Comparison of ENCODE assay signal across 29 cellular contexts in the genomic region with DNA sequence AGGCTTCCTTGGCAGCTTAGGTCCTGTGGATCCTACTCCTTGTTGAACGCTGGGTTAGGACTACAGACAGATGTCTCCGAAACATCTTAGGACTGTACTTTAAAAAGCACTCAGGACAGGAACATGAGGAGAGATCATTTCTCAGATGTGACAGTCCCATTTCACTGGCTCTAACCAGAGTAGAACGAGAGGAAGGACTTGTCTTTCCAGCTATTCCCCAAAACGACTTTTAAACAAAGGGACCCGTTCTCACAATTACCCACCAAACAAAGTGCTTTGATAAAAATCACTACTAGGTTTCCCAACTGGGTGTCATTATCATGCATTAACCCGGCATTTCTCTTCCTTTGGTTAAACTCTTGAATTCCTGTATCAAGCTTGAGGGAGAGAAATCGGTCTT.
"Had no signal": no experiment of that assay in that cellular context is flagged by ENCODE, and none has a peak within 500 bp of the region (broad histone marks: within the 10 kb centered on the region; RNA-seq: fewer than 3 reads in every experiment).

No MANE protein-coding gene starts in this region.

- H3K27ac ChIP-seq: ascending aorta, breast epithelium, SJCRH30, SK-N-MC, WERI-Rb-1 had no signal

- DNase-seq: activated CD4-positive, alpha-beta T cell treated with anti-CD3 and anti-CD28 coated beads, Interleukin-2, amount 10 ng/mL, durations not matched to agents 24 days and 14 days; activated CD4-positive, alpha-beta T cell treated with anti-CD3 and anti-CD28 coated beads, Interleukin-2, amount 50 U/mL, for 4 hours; activated CD8-positive, alpha-beta T cell treated with anti-CD3 and anti-CD28 coated beads for 36 hours; activated effector memory CD4-positive, alpha-beta T cell treated with anti-CD3 and anti-CD28 coated beads, Interleukin-2, amount 50 U/mL, for 16 hours; activated naive CD4-positive, alpha-beta T cell; activated naive CD4-positive, alpha-beta T cell treated with anti-CD3 and anti-CD28 coated beads, Interleukin-2, amount 50 U/mL, for 16 hours; activated naive CD8-positive, alpha-beta T cell treated with anti-CD3 and anti-CD28 coated beads for 36 hours; activated T-cell treated with anti-CD3 and anti-CD28 coated beads, Interleukin-2, amount 50 U/mL, for 1 hour; activated T-cell treated with anti-CD3 and anti-CD28 coated beads, Interleukin-2, amount 50 U/mL, for 72 hours; cerebellar nuclear complex; Karpas-422; KBM-7; NCI-H1105; NCI-H1417 treated with DMSO at 0.1 percent for 48 hours; NCI-H187 treated with DMSO at 0.1 percent for 48 hours; NCI-H2081; NCI-H226; NCI-H446 treated with DMSO at 0.1 percent for 48 hours; NCI-H524 treated with DMSO at 0.1 percent for 48 hours; SHP77; SJCRH30; T-cell; T-helper 17 cell; WERI-Rb-1 had no signal

- H3K36me3 ChIP-seq: ascending aorta, breast epithelium, SJCRH30, WERI-Rb-1 had no signal

- H3K27me3 ChIP-seq: ascending aorta, breast epithelium, SJCRH30 had no signal

- H3K4me1 ChIP-seq: ascending aorta, breast epithelium, SJCRH30 had no signal

- ATAC-seq: activated CD8-positive, alpha-beta T cell treated with anti-CD3 and anti-CD28 coated beads for 36 hours; activated T-cell treated with anti-CD3 and anti-CD28 coated beads, Interleukin-2, amount 50 U/mL, for 72 hours; activated T-helper 17 cell treated with anti-CD3 and anti-CD28 coated beads, Interleukin-2, amount 50 U/mL, for 72 hours; Panc1; T-cell; T-helper 17 cell had no signal

- H3K9me3 ChIP-seq: ascending aorta, breast epithelium, SJCRH30 had no signal

- H3K4me3 ChIP-seq: ascending aorta, breast epithelium, SJCRH30, SK-N-MC had no signal
